In the genomic region with DNA sequence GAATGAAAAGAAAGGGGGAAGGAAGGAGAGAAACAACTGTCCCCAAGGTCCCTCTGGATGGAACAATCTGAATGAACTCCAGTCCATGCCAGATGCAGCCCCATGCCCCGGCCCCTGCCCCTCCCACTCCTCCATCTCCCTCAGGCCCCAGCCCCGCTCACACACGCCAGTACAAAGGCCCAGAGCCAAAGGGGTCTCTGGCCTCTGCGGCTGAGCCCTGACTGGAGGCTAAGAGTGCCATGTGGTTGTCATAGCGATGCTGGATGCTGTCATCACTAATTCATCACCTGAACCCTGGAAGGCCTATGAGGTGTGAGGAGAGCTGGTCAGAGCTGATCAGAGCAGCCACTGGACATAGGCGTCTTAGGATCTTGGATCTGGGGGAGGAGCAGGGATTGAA, we compare ENCODE assay signal across 19 cellular contexts. TPM values are rescaled to one million over a fixed set of nuclear protein-coding genes. Genes with fewer than 3 reads are reported as not detected.
"Had no signal": no experiment of that assay in that cellular context is flagged by ENCODE, and none has a peak within 500 bp of the region (broad histone marks: within the 10 kb centered on the region; RNA-seq: fewer than 3 reads in every experiment).

No MANE protein-coding gene starts in this region.

- H3K4me1 Mint-ChIP-seq: activated CD8-positive, alpha-beta memory T cell treated with anti-CD3 and anti-CD28 coated beads, Interleukin-2, amount 10 ng/mL, durations not matched to agents 7 days and 5 days; activated naive CD8-positive, alpha-beta T cell treated with anti-CD3 and anti-CD28 coated beads, Interleukin-2, amount 50 U/mL, for 24 hours had no signal

- H3K27me3 ChIP-seq: ascending aorta, body of pancreas had no signal

- H3K27ac Mint-ChIP-seq: activated CD8-positive, alpha-beta memory T cell treated with anti-CD3 and anti-CD28 coated beads, Interleukin-2, amount 10 ng/mL, durations not matched to agents 7 days and 5 days; activated naive CD4-positive, alpha-beta T cell treated with anti-CD3 and anti-CD28 coated beads, Interleukin-2, amount 50 U/mL, for 72 hours; activated naive CD8-positive, alpha-beta T cell treated with anti-CD3 and anti-CD28 coated beads, Interleukin-2, amount 50 U/mL, for 24 hours; activated T-cell treated with anti-CD3 and anti-CD28 coated beads, Interleukin-2, amount 50 U/mL, for 24 hours; T-helper 1 cell treated with Interleukin-12 subunit alpha and Interleukin-12 subunit beta and Interleukin-4 antibody, amounts not matched to agents 30 μg/mL and 1 μg/mL, for 36 hours had no signal

- H3K9me3 ChIP-seq: ascending aorta, body of pancreas had no signal

- H3K36me3 Mint-ChIP-seq: activated CD8-positive, alpha-beta memory T cell treated with anti-CD3 and anti-CD28 coated beads, Interleukin-2, amount 10 ng/mL, durations not matched to agents 7 days and 5 days; activated naive CD4-positive, alpha-beta T cell treated with anti-CD3 and anti-CD28 coated beads, Interleukin-2, amount 50 U/mL, for 72 hours; IgD-negative memory B cell had no signal

- H3K27ac ChIP-seq: ascending aorta, body of pancreas had no signal

- H3K4me3 Mint-ChIP-seq: activated CD8-positive, alpha-beta memory T cell treated with anti-CD3 and anti-CD28 coated beads, Interleukin-2, amount 10 ng/mL, durations not matched to agents 7 days and 5 days; activated naive CD8-positive, alpha-beta T cell treated with anti-CD3 and anti-CD28 coated beads, Interleukin-2, amount 50 U/mL, for 24 hours; activated T-cell treated with anti-CD3 and anti-CD28 coated beads, Interleukin-2, amount 50 U/mL, for 24 hours; T-helper 1 cell treated with Interleukin-12 subunit alpha and Interleukin-12 subunit beta and Interleukin-4 antibody, amounts not matched to agents 30 μg/mL and 1 μg/mL, for 36 hours had no signal

- ATAC-seq: activated CD4-positive, CD25-positive, alpha-beta regulatory T cell treated with anti-CD3 and anti-CD28 coated beads, Interleukin-2, amount 50 U/mL, for 24 hours; activated CD8-positive, alpha-beta memory T cell treated with anti-CD3 and anti-CD28 coated beads, Interleukin-2, amount 10 ng/mL, durations not matched to agents 7 days and 5 days; activated naive CD4-positive, alpha-beta T cell treated with anti-CD3 and anti-CD28 coated beads, Interleukin-2, amount 50 U/mL, for 72 hours; activated naive CD8-positive, alpha-beta T cell treated with anti-CD3 and anti-CD28 coated beads, Interleukin-2, amount 50 U/mL, for 24 hours; body of pancreas had no signal

- H3K36me3 ChIP-seq: ascending aorta had no signal

- H3K9me3 Mint-ChIP-seq: activated naive CD4-positive, alpha-beta T cell treated with anti-CD3 and anti-CD28 coated beads, Interleukin-2, amount 50 U/mL, for 72 hours; activated naive CD8-positive, alpha-beta T cell treated with anti-CD3 and anti-CD28 coated beads, Interleukin-2, amount 50 U/mL, for 24 hours; activated T-cell treated with anti-CD3 and anti-CD28 coated beads, Interleukin-2, amount 50 U/mL, for 24 hours; IgD-negative memory B cell; T-helper 1 cell treated with Interleukin-12 subunit alpha and Interleukin-12 subunit beta and Interleukin-4 antibody, amounts not matched to agents 30 μg/mL and 1 μg/mL, for 36 hours had no signal

- DNase-seq: activated CD4-positive, alpha-beta T cell treated with anti-CD3 and anti-CD28 coated beads for 4 hours; activated CD8-positive, alpha-beta memory T cell treated with anti-CD3 and anti-CD28 coated beads, Interleukin-2, amount 10 ng/mL, durations not matched to agents 7 days and 5 days; activated effector memory CD4-positive, alpha-beta T cell treated with anti-CD3 and anti-CD28 coated beads, Interleukin-2, amount 50 U/mL, for 16 hours; activated naive CD4-positive, alpha-beta T cell treated with Interleukin-2 at 50 U/mL for 16 hours; activated naive CD8-positive, alpha-beta T cell treated with anti-CD3 and anti-CD28 coated beads, Interleukin-2, amount 50 U/mL, for 24 hours; activated T-cell treated with anti-CD3 and anti-CD28 coated beads, Interleukin-2, amount 50 U/mL, for 24 hours; amniotic stem cell; body of pancreas; KG1; NCI-H1048; NCI-H1930; NCI-H345; NCI-H510A; NCI-H526 treated with DMSO at 0.1 percent for 48 hours had no signal

- H3K4me1 ChIP-seq: ascending aorta, body of pancreas had no signal

- H3K4me3 ChIP-seq: ascending aorta, body of pancreas had no signal

RNA-seq across cellular contexts. Expression of gene PDE2A, which starts 16.9 kb away (rescaled TPM):
- polyA plus RNA-seq: IgD-negative memory B cell had no signal
